Comparison of ENCODE assay signal across 10 cellular contexts in the genomic region with DNA sequence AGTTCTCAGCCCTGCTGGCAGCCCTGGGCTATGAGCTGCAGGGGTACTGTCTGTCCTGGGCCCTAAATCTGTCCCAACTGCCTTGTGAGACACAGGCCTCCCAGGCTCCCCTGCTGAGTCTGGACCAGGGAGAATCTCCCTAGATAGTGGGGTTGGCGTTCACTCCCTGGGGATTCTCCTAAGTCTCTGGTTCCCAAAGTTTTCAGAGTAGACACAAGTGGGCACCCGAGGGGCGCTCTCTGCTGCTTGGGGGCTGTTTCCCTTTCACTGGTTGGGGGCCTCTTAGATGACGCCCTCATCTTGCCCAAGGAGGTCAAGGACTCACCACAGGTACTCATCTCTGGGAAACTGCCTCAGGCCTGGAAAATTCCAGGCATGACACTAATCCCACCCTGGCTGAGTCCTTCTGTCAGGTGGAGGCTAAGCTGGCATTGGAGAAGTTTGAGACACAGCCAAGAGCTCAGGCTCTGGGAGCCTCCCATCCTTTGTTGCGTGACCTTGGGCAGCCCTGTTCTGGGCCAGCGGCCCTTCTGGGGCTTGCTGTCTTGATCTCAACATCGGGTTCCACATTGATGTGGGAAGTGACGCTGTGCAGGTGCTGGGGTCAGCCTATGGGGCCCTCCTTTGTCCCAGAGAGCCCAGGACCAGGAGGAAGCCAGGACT. TPM values are rescaled to one million over a fixed set of nuclear protein-coding genes. Genes with fewer than 3 reads are reported as not detected.
DNase-seq lines count a peak whose midpoint lies in the region; ATAC-seq and TF ChIP-seq lines count a peak whose summit lies in the region.
"Had no signal": no experiment of that assay in that cellular context is flagged by ENCODE, and none has a peak within 500 bp of the region (broad histone marks: within the 10 kb centered on the region; RNA-seq: fewer than 3 reads in every experiment).

No MANE protein-coding gene starts in this region.

- peak overlapping the region; percentile 55 for H3K27ac Mint-ChIP-seq in activated CD4-positive, alpha-beta T cell treated with anti-CD3 and anti-CD28 coated beads for 36 hours
- H3K27ac Mint-ChIP-seq in activated T-helper 1 cell treated with anti-CD3 and anti-CD28 coated beads, Interleukin-12 subunit alpha, Interleukin-12 subunit beta, Interleukin-2, Interleukin-4 antibody, amounts not matched to agents 30 ng/mL and 10 ng/mL and 1 ng/mL, durations not matched to agents 14 hours and 24 hours and 36 hours: peak overlapping the region; percentile 31
- H3K27ac Mint-ChIP-seq in nephron: no peak overlapping the region

- no peaks in the 10 kb centered on the region for H3K27me3 ChIP-seq in GM23248 (replicated peaks; ENCODE audit: insufficient read depth)

- peaks cover 41% of the 10 kb centered on the region for H3F3A ChIP-seq in GM23248 (ENCODE audit: insufficient read depth)

- H3K4me3 Mint-ChIP-seq in activated CD4-positive, alpha-beta T cell treated with anti-CD3 and anti-CD28 coated beads for 36 hours: no peak overlapping the region
- peak overlapping the region; percentile 39 for H3K4me3 Mint-ChIP-seq in activated T-helper 1 cell treated with anti-CD3 and anti-CD28 coated beads, Interleukin-12 subunit alpha, Interleukin-12 subunit beta, Interleukin-2, Interleukin-4 antibody, amounts not matched to agents 30 ng/mL and 10 ng/mL and 1 ng/mL, durations not matched to agents 14 hours and 24 hours and 36 hours
- peak overlapping the region; percentile 46 to 79 (median 48) for H3K4me3 Mint-ChIP-seq in nephron

- no peak overlapping the region for H3K9ac ChIP-seq in GM23248

- POLR2A ChIA-PET in activated CD4-positive, alpha-beta T cell treated with anti-CD3 and anti-CD28 coated beads for 36 hours (lab: Charles Lee): interaction anchor here (0.5 to 2.5 kb wide), 7 partner anchors 8 to 413 kb away, joined by 4 to 8 read pairs (median 4); a partner anchor contains a TSS

- CTCF ChIA-PET in activated CD4-positive, alpha-beta T cell treated with anti-CD3 and anti-CD28 coated beads for 36 hours (lab: Charles Lee): interaction anchor here (0.6 to 3.1 kb wide), 3 partner anchors 8 to 90 kb away, joined by 3 to 13 read pairs (median 4); a partner anchor contains a TSS

- WGBS in GM23248 (ENCODE audit: low coverage in 1 of 2, low lambda C conversion rate in 2 of 2, missing lambda C conversion rate in 2 of 2), 2 experiments: 74 to 76% methylated on average over 8 of the region's 8 CpGs

- no peak for DNase-seq in activated CD4-positive, alpha-beta T cell treated with anti-CD3 and anti-CD28 coated beads for 36 hours
- DNase-seq in activated CD4-positive, alpha-beta T cell treated with anti-CD3 and anti-CD28 coated beads for 4 hours: no peak
- no peak for DNase-seq in GM23248
- DNase-seq in activated T-helper 1 cell treated with anti-CD3 and anti-CD28 coated beads, Interleukin-12 subunit alpha, Interleukin-12 subunit beta, Interleukin-2, Interleukin-4 antibody, amounts not matched to agents 30 ng/mL and 10 ng/mL and 1 ng/mL, durations not matched to agents 14 hours and 24 hours and 36 hours (ENCODE audit: low spot score): no peak
- no peak for DNase-seq in AML-193 (lab: John Stamatoyannopoulos, UW)
- DNase-seq: GDM1; stimulated activated naive CD4-positive, alpha-beta T cell treated with Interleukin-2 at 50 U/mL for 16 hours had no signal

- intact Hi-C loops in activated CD4-positive, alpha-beta T cell treated with anti-CD3 and anti-CD28 coated beads for 36 hours (cut with DNase I, micrococcal nuclease): no loop called here
- intact Hi-C loops in activated T-helper 1 cell treated with anti-CD3 and anti-CD28 coated beads, Interleukin-12 subunit alpha, Interleukin-12 subunit beta, Interleukin-2, Interleukin-4 antibody, amounts not matched to agents 30 ng/mL and 10 ng/mL and 1 ng/mL, durations not matched to agents 14 hours and 24 hours and 36 hours (cut with micrococcal nuclease): no loop called here

- no peak overlapping the region for H3K4me2 ChIP-seq in GM23248 (ENCODE audit: unreplicated experiment)

- peaks cover 37% of the 10 kb centered on the region for H3K79me2 ChIP-seq in GM23248 (ENCODE audit: insufficient read depth)

- no peaks in the 10 kb centered on the region for H3K9me3 ChIP-seq in GM23248 (ENCODE audit: low read depth)

- H3K9me3 Mint-ChIP-seq in activated CD4-positive, alpha-beta T cell treated with anti-CD3 and anti-CD28 coated beads for 36 hours (ENCODE audit: low read depth): no peaks in the 10 kb centered on the region
- H3K9me3 Mint-ChIP-seq in activated T-helper 1 cell treated with anti-CD3 and anti-CD28 coated beads, Interleukin-12 subunit alpha, Interleukin-12 subunit beta, Interleukin-2, Interleukin-4 antibody, amounts not matched to agents 30 ng/mL and 10 ng/mL and 1 ng/mL, durations not matched to agents 14 hours and 24 hours and 36 hours: no peaks in the 10 kb centered on the region
- H3K9me3 Mint-ChIP-seq in nephron: no peaks in the 10 kb centered on the region

- H3K36me3 Mint-ChIP-seq in activated CD4-positive, alpha-beta T cell treated with anti-CD3 and anti-CD28 coated beads for 36 hours (ENCODE audit: low read depth): peaks cover 56% of the 10 kb centered on the region
- peaks cover 53% of the 10 kb centered on the region for H3K36me3 Mint-ChIP-seq in activated T-helper 1 cell treated with anti-CD3 and anti-CD28 coated beads, Interleukin-12 subunit alpha, Interleukin-12 subunit beta, Interleukin-2, Interleukin-4 antibody, amounts not matched to agents 30 ng/mL and 10 ng/mL and 1 ng/mL, durations not matched to agents 14 hours and 24 hours and 36 hours (ENCODE audit: low read depth)
- H3K36me3 Mint-ChIP-seq in nephron (ENCODE audit: low read depth): peaks cover 42% of the 10 kb centered on the region

- H3K4me1 Mint-ChIP-seq in activated CD4-positive, alpha-beta T cell treated with anti-CD3 and anti-CD28 coated beads for 36 hours: peaks cover 31% of the 10 kb centered on the region
- peaks cover 22% of the 10 kb centered on the region for H3K4me1 Mint-ChIP-seq in activated T-helper 1 cell treated with anti-CD3 and anti-CD28 coated beads, Interleukin-12 subunit alpha, Interleukin-12 subunit beta, Interleukin-2, Interleukin-4 antibody, amounts not matched to agents 30 ng/mL and 10 ng/mL and 1 ng/mL, durations not matched to agents 14 hours and 24 hours and 36 hours (ENCODE audit: low read depth)
- peaks cover 16% of the 10 kb centered on the region for H3K4me1 Mint-ChIP-seq in nephron

- no peak overlapping the region for H3K4me3 ChIP-seq in GM23248

- in situ Hi-C loops in GM23248 (cut with MboI): no loop called here

- peaks cover 41% of the 10 kb centered on the region; the same call in 1 of the 2 replicates for H3K36me3 ChIP-seq in GM23248 (ENCODE audit: low read depth)

- no peak for TF ChIP-seq CTCF in nephron (IDR thresholded peaks at IDR 0.05; ENCODE audit: unreplicated experiment in 3 of 3)

- H4K20me1 ChIP-seq in GM23248 (ENCODE audit: insufficient read depth): peaks cover 11% of the 10 kb centered on the region; the same call in 1 of the 2 replicates

- 0 out of 2 replicates have a peak overlapping the region, but pooled peaks have one; percentile 15 for H3K27ac ChIP-seq in GM23248

- no peak overlapping the region for H2AFZ ChIP-seq in GM23248

- H3K9me2 ChIP-seq in GM23248 (ENCODE audit: insufficient read depth): no peaks in the 10 kb centered on the region

- H3K27me3 Mint-ChIP-seq in activated CD4-positive, alpha-beta T cell treated with anti-CD3 and anti-CD28 coated beads for 36 hours: no peaks in the 10 kb centered on the region
- H3K27me3 Mint-ChIP-seq in activated T-helper 1 cell treated with anti-CD3 and anti-CD28 coated beads, Interleukin-12 subunit alpha, Interleukin-12 subunit beta, Interleukin-2, Interleukin-4 antibody, amounts not matched to agents 30 ng/mL and 10 ng/mL and 1 ng/mL, durations not matched to agents 14 hours and 24 hours and 36 hours (ENCODE audit: insufficient read depth): peaks cover 4% of the 10 kb centered on the region
- H3K27me3 Mint-ChIP-seq in nephron (ENCODE audit: low read depth): peaks cover 14% of the 10 kb centered on the region

- H3K4me1 ChIP-seq in GM23248 (ENCODE audit: insufficient read depth): peaks cover 14% of the 10 kb centered on the region; the same call in 1 of the 2 replicates

- ATAC-seq in activated CD4-positive, alpha-beta T cell treated with anti-CD3 and anti-CD28 coated beads for 36 hours: no peak
- ATAC-seq in GM18519 (IDR thresholded peaks at IDR 0.05; ENCODE audit: low FRiP score, unreplicated experiment) (no peak), HG02759 (IDR thresholded peaks at IDR 0.05; ENCODE audit: unreplicated experiment) (no peak)

RNA-seq across cellular contexts. Expression of a gene that starts 3.9 kb away (rescaled TPM):
- total RNA-seq in activated CD4-positive, alpha-beta T cell treated with anti-CD3 and anti-CD28 coated beads for 36 hours: 1,000 to 10,000 TPM; 3,109 to 3,329 TPM
- total RNA-seq in GM23248 (2014; rRNA removed; shearing (Covaris generic)): 680 and 837 TPM in 2 replicates
- 1,456 and 1,474 TPM in 2 replicates for polyA plus RNA-seq in GM23248 (2016; fragmentation: Nextera tagmentation; extraction: Ambion mirVana)
- total RNA-seq in activated T-helper 1 cell treated with anti-CD3 and anti-CD28 coated beads, Interleukin-12 subunit alpha, Interleukin-12 subunit beta, Interleukin-2, Interleukin-4 antibody, amounts not matched to agents 30 ng/mL and 10 ng/mL and 1 ng/mL, durations not matched to agents 14 hours and 24 hours and 36 hours: 2,494 and 2,556 TPM in 2 replicates

RNA-seq across cellular contexts. Expression of a gene that starts 8.1 kb away (rescaled TPM):
- total RNA-seq in activated CD4-positive, alpha-beta T cell treated with anti-CD3 and anti-CD28 coated beads for 36 hours: 1 to 10 TPM; 1.0 to 1.3 TPM
- total RNA-seq in GM23248 (2014; rRNA removed; shearing (Covaris generic)): not detected in 2 replicates
- polyA plus RNA-seq in GM23248 (2016; fragmentation: Nextera tagmentation; extraction: Ambion mirVana): not detected in 2 replicates
- 1.1 TPM in 2 replicates for total RNA-seq in activated T-helper 1 cell treated with anti-CD3 and anti-CD28 coated beads, Interleukin-12 subunit alpha, Interleukin-12 subunit beta, Interleukin-2, Interleukin-4 antibody, amounts not matched to agents 30 ng/mL and 10 ng/mL and 1 ng/mL, durations not matched to agents 14 hours and 24 hours and 36 hours

RNA-seq across cellular contexts. Expression of a gene that starts 15.9 kb away (rescaled TPM):
- total RNA-seq in activated CD4-positive, alpha-beta T cell treated with anti-CD3 and anti-CD28 coated beads for 36 hours: 100 to 1,000 TPM; 174 to 180 TPM
- total RNA-seq in GM23248 (2014; rRNA removed; shearing (Covaris generic)): 5.9 and 8.7 TPM in 2 replicates
- polyA plus RNA-seq in GM23248 (2016; fragmentation: Nextera tagmentation; extraction: Ambion mirVana): 4.1 and 5.0 TPM in 2 replicates
- total RNA-seq in activated T-helper 1 cell treated with anti-CD3 and anti-CD28 coated beads, Interleukin-12 subunit alpha, Interleukin-12 subunit beta, Interleukin-2, Interleukin-4 antibody, amounts not matched to agents 30 ng/mL and 10 ng/mL and 1 ng/mL, durations not matched to agents 14 hours and 24 hours and 36 hours: 222 and 227 TPM in 2 replicates

RNA-seq across cellular contexts. Expression of a gene that starts 42.3 kb away (rescaled TPM):
- total RNA-seq in activated CD4-positive, alpha-beta T cell treated with anti-CD3 and anti-CD28 coated beads for 36 hours: 1 to 10 TPM; 6.9 to 9.7 TPM
- not detected in 2 replicates for total RNA-seq in GM23248 (2014; rRNA removed; shearing (Covaris generic))
- polyA plus RNA-seq in GM23248 (2016; fragmentation: Nextera tagmentation; extraction: Ambion mirVana): not detected in 2 replicates
- 8.7 and 9.3 TPM in 2 replicates for total RNA-seq in activated T-helper 1 cell treated with anti-CD3 and anti-CD28 coated beads, Interleukin-12 subunit alpha, Interleukin-12 subunit beta, Interleukin-2, Interleukin-4 antibody, amounts not matched to agents 30 ng/mL and 10 ng/mL and 1 ng/mL, durations not matched to agents 14 hours and 24 hours and 36 hours

Comparison
In these comparisons a context has a peak if more than half of its experiments do, and no peak if none do; other contexts are left out.
1. H3K27ac Mint-ChIP-seq: peak in activated CD4-positive, alpha-beta T cell treated with anti-CD3 and anti-CD28 coated beads for 36 hours (single experiment) and activated T-helper 1 cell treated with anti-CD3 and anti-CD28 coated beads, Interleukin-12 subunit alpha, Interleukin-12 subunit beta, Interleukin-2, Interleukin-4 antibody, amounts not matched to agents 30 ng/mL and 10 ng/mL and 1 ng/mL, durations not matched to agents 14 hours and 24 hours and 36 hours (single experiment); none in nephron (0 of 3).
2. RNA of a gene that starts 15.9 kb away (total RNA-seq): 222 to 227 TPM in activated T-helper 1 cell treated with anti-CD3 and anti-CD28 coated beads, Interleukin-12 subunit alpha, Interleukin-12 subunit beta, Interleukin-2, Interleukin-4 antibody, amounts not matched to agents 30 ng/mL and 10 ng/mL and 1 ng/mL, durations not matched to agents 14 hours and 24 hours and 36 hours and 174 to 180 TPM in activated CD4-positive, alpha-beta T cell treated with anti-CD3 and anti-CD28 coated beads for 36 hours; 5.9 to 8.7 TPM in GM23248; every median in the first group is over 10 times any median in the second.